18 cellular contexts compared by ENCODE assay signal in the genomic region with DNA sequence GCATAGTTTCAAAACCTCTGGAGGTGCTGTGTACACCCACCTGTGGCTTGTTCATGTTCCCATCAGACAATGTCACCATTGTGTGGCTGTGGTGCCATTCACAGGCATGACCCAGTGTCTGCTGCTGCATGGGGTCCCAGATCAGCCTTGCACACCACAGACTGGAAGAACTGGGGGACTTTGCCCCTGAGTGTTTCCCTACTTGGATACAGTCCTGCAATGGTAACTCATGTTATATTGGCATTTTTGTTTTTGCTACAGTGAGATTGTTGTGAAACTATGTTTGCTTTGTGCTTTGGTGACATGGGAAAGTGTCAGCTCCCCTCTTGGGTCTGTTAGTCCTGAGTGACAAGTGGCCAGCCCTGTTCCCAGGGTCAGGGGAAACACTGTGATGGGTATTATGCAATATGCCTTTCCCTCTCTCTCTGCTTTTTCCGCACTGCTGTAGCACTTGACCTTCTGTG.
DNase-seq lines count a peak whose midpoint lies in the region; ATAC-seq, FAIRE-seq and TF ChIP-seq lines count a peak whose summit lies in the region.
"Had no signal": no experiment of that assay in that cellular context is flagged by ENCODE, and none has a peak within 500 bp of the region (broad histone marks: within the 10 kb centered on the region; RNA-seq: fewer than 3 reads in every experiment).

No MANE protein-coding gene starts in this region.

- WGBS in GM12878 (ENCODE audit: insufficient coverage, insufficient replicate concordance, low lambda C conversion rate, missing lambda C conversion rate): 70% methylated on average over 1 of the region's 1 CpG

- FAIRE-seq in GM12878 (lab: Jason Lieb, UNC): no peak

- TF ChIP-seq POLR2A in GM12878 (IDR thresholded peaks at IDR 0.05; ENCODE audit: low read depth, low read length): no peak

- SMC1A ChIA-PET in GM12878 (lab: Charles Lee; ENCODE audit: uncharacterized antibody, unreplicated experiment): interaction anchor here (1.6 to 2.0 kb wide), 3 partner anchors 10 to 47 kb away, joined by 3 to 5 read pairs (median 5); no protein-coding TSS in a partner anchor

- CTCF ChIA-PET in GM12878 (lab: Yijun Ruan, JAX): no interaction called here

- no peaks in the 10 kb centered on the region; the same call in 1 of the 2 replicates for H3K4me1 ChIP-seq in GM12878 (ENCODE audit: control insufficient read depth, insufficient read depth, low read length)
- H3K4me1 ChIP-seq in left lung: peaks cover 17 to 22% of the 10 kb centered on the region in 2 donors
- H3K4me1 ChIP-seq: BE2C, HAP-1 had no signal

- POLR2A ChIA-PET in GM12878 (lab: Charles Lee): no interaction called here

- BruUV-seq in GM12878 (replicated peaks; lab: Mats Ljungman, UMichigan): no TSS peak

- TF ChIP-seq CTCF in GM12878 (IDR thresholded peaks at IDR 0.05 in 2 of 3, conservative IDR thresholded peaks at IDR 0.05 in 1 of 3; ENCODE audit: control insufficient read depth in 2 of 3, extremely low read depth in 1 of 3, insufficient read depth in 1 of 3, low read depth in 3 of 3, low read length in 3 of 3) (no peak), left lung (IDR thresholded peaks at IDR 0.05) (no peak), foreskin fibroblast (IDR thresholded peaks at IDR 0.05; ENCODE audit: low read depth, low read length) (no peak)

- RAD21 ChIA-PET in GM12878 (lab: Charles Lee; ENCODE audit: unreplicated experiment): no interaction called here

- no peaks in the 10 kb centered on the region for H3K79me2 ChIP-seq in GM12878 (ENCODE audit: control insufficient read depth, insufficient read depth, low read length)

- H4K20me1 ChIP-seq in GM12878 (ENCODE audit: control insufficient read depth, insufficient read depth): no peaks in the 10 kb centered on the region; the same call in 1 of the 2 replicates

- no peak overlapping the region for H3K4me2 ChIP-seq in GM12878 (ENCODE audit: control insufficient read depth, insufficient read depth)
- H3K4me2 ChIP-seq: KMS-11 had no signal

- H3K27me3 ChIP-seq in GM12878 (replicated peaks in 1 of 2; ENCODE audit: control insufficient read depth in 2 of 2, insufficient read depth in 2 of 2, low read length in 1 of 2) (no peaks in the 10 kb centered on the region), left lung (no peaks in the 10 kb centered on the region)
- H3K27me3 ChIP-seq: BE2C had no signal

- 0 out of 4 replicates have a peak, but pooled peaks of 1 of the 2 experiments have one; percentile 15 for TF ChIP-seq EP300 in GM12878 (IDR thresholded peaks at IDR 0.05; ENCODE audit: borderline replicate concordance in 1 of 2, control insufficient read depth in 1 of 2, low read depth in 2 of 2, low read length in 2 of 2)

- no peaks in the 10 kb centered on the region for H3K9me3 ChIP-seq in GM12878 (replicated peaks; ENCODE audit: control insufficient read depth, insufficient read depth, low read length)
- H3K9me3 ChIP-seq in left lung: no peaks in the 10 kb centered on the region
- H3K9me3 ChIP-seq: BE2C, HAP-1 had no signal

- in situ Hi-C loops in GM12878 (cut with MboI): no loop called here

- intact Hi-C loops in GM12878 (cut with micrococcal nuclease; ENCODE audit: unreplicated experiment): no loop called here
- intact Hi-C loops in left lung (cut with DNase I): no loop called here

- no peak overlapping the region for H2AFZ ChIP-seq in GM12878 (ENCODE audit: control insufficient read depth, low read depth, low read length)

- H3K36me3 ChIP-seq in GM12878 (ENCODE audit: control insufficient read depth in 2 of 2, insufficient read depth in 2 of 2, low read length in 1 of 2): no peaks in the 10 kb centered on the region
- no peaks in the 10 kb centered on the region for H3K36me3 ChIP-seq in left lung
- H3K36me3 ChIP-seq: BE2C, HAP-1 had no signal

- no peak overlapping the region for H3K4me3 ChIP-seq in GM12878
- H3K4me3 ChIP-seq in left lung: no peak overlapping the region
- no peak overlapping the region for H3K4me3 ChIP-seq in foreskin fibroblast (ENCODE audit: low read depth in 1 of 2, low read length in 2 of 2)
- H3K4me3 ChIP-seq: HAP-1 had no signal

- TF ChIP-seq RAD21 in GM12878 (IDR thresholded peaks at IDR 0.05; ENCODE audit: insufficient read depth, low read depth, low read length): no peak

- H3K27ac ChIP-seq in GM12878 (ENCODE audit: control insufficient read depth, insufficient read depth) (no peak overlapping the region), left lung (peak overlapping the region in 1 of 2 donors; percentile 15)
- H3K27ac ChIP-seq: KMS-11 had no signal

- peak; percentile 61 for ATAC-seq in GM12878
- peak; percentile 30 for ATAC-seq in left lung

- DNase-seq in HuH-7.5 (ENCODE audit: low spot score) (peak; percentile 59), GM12878 (ENCODE audit: low read depth, low spot score) (no peak), left lung (no peak), renal cortical epithelial cell (ENCODE audit: low read depth) (peak; percentile 14), SK-N-DZ (ENCODE audit: low spot score) (no peak), NCI-H2029 treated with DMSO at 0.1 percent for 48 hours (lab: John Stamatoyannopoulos, UW) (no peak), foreskin fibroblast (no peak)
- DNase-seq: BE2C; CD4-positive, alpha-beta T cell; DMS79; NCI-H1048; NCI-H1436 treated with DMSO at 0.1 percent for 48 hours; NCI-H2081; NCI-H526 treated with DMSO at 0.1 percent for 48 hours; NK-92 treated with Interleukin-12 subunit alpha and Interleukin-12 subunit beta, amount 100 ng/mL, for 24 hours; SHP77 treated with DMSO at 0.1 percent for 48 hours had no signal

- no peak overlapping the region for H3K9ac ChIP-seq in GM12878 (ENCODE audit: control insufficient read depth, insufficient read depth, low read length)
- H3K9ac ChIP-seq: KMS-11 had no signal

TF ChIP-seq in GM12878, 131 proteins besides CTCF, POLR2A, EP300 and RAD21 (continues in another document):
- TF ChIP-seq GABPA (IDR thresholded peaks at IDR 0.05; ENCODE audit: low read depth): no peak
- TF ChIP-seq, protein P1, sequence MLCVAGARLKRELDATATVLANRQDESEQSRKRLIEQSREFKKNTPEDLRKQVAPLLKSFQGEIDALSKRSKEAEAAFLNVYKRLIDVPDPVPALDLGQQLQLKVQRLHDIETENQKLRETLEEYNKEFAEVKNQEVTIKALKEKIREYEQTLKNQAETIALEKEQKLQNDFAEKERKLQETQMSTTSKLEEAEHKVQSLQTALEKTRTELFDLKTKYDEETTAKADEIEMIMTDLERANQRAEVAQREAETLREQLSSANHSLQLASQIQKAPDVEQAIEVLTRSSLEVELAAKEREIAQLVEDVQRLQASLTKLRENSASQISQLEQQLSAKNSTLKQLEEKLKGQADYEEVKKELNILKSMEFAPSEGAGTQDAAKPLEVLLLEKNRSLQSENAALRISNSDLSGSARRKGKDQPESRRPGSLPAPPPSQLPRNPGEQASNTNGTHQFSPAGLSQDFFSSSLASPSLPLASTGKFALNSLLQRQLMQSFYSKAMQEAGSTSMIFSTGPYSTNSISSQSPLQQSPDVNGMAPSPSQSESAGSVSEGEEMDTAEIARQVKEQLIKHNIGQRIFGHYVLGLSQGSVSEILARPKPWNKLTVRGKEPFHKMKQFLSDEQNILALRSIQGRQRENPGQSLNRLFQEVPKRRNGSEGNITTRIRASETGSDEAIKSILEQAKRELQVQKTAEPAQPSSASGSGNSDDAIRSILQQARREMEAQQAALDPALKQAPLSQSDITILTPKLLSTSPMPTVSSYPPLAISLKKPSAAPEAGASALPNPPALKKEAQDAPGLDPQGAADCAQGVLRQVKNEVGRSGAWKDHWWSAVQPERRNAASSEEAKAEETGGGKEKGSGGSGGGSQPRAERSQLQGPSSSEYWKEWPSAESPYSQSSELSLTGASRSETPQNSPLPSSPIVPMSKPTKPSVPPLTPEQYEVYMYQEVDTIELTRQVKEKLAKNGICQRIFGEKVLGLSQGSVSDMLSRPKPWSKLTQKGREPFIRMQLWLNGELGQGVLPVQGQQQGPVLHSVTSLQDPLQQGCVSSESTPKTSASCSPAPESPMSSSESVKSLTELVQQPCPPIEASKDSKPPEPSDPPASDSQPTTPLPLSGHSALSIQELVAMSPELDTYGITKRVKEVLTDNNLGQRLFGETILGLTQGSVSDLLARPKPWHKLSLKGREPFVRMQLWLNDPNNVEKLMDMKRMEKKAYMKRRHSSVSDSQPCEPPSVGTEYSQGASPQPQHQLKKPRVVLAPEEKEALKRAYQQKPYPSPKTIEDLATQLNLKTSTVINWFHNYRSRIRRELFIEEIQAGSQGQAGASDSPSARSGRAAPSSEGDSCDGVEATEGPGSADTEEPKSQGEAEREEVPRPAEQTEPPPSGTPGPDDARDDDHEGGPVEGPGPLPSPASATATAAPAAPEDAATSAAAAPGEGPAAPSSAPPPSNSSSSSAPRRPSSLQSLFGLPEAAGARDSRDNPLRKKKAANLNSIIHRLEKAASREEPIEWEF (IDR thresholded peaks at IDR 0.05; ENCODE audit: insufficient replicate concordance, low read depth, low read length): peak; percentile 25
- no peak for TF ChIP-seq SMAD5 (IDR thresholded peaks at IDR 0.05; ENCODE audit: low read depth)
- TF ChIP-seq MXI1 (IDR thresholded peaks at IDR 0.05; ENCODE audit: low read depth, low read length): no peak
- 0 out of 2 replicates have a peak, but pooled peaks have one; percentile 15 for TF ChIP-seq ZNF384 (IDR thresholded peaks at IDR 0.05; ENCODE audit: borderline replicate concordance, low read depth, low read length)
- TF ChIP-seq SIX5 (IDR thresholded peaks at IDR 0.05; ENCODE audit: low read depth, low read length, severe bottlenecking): no peak
- no peak for TF ChIP-seq ZZZ3 (IDR thresholded peaks at IDR 0.05; ENCODE audit: control insufficient read depth, insufficient read length, low read depth)
- 0 out of 2 replicates have a peak, but pooled peaks have one; percentile 68 for TF ChIP-seq NR2F1 (conservative IDR thresholded peaks at IDR 0.05)
- no peak for TF ChIP-seq SP1 (IDR thresholded peaks at IDR 0.05; ENCODE audit: low read depth, low read length)
- no peak for TF ChIP-seq TAF1 (IDR thresholded peaks at IDR 0.05; ENCODE audit: borderline replicate concordance, low read depth, low read length)
- TF ChIP-seq RCOR1 (conservative IDR thresholded peaks at IDR 0.05; ENCODE audit: low read depth, low read length): no peak
- TF ChIP-seq FOS (IDR thresholded peaks at IDR 0.05; ENCODE audit: borderline replicate concordance, extremely low read depth, insufficient read length): no peak
- TF ChIP-seq CHD4 (IDR thresholded peaks at IDR 0.05): no peak
- TF ChIP-seq RAD51 (IDR thresholded peaks at IDR 0.05): no peak
- no peak for TF ChIP-seq ZNF24 (IDR thresholded peaks at IDR 0.05)
- no peak for TF ChIP-seq HCFC1 (IDR thresholded peaks at IDR 0.05; ENCODE audit: low read length)

Comparison
In these comparisons a context has a peak if more than half of its experiments do, and no peak if none do; other contexts are left out.
1. DNase-seq: peak in HuH-7.5 (single experiment) and renal cortical epithelial cell (single experiment); none in GM12878 (single experiment), left lung (0 of 2), SK-N-DZ (single experiment), NCI-H2029 treated with DMSO at 0.1 percent for 48 hours (single experiment) and foreskin fibroblast (0 of 2).